1 cellular context compared by ENCODE assay signal in the genomic region with DNA sequence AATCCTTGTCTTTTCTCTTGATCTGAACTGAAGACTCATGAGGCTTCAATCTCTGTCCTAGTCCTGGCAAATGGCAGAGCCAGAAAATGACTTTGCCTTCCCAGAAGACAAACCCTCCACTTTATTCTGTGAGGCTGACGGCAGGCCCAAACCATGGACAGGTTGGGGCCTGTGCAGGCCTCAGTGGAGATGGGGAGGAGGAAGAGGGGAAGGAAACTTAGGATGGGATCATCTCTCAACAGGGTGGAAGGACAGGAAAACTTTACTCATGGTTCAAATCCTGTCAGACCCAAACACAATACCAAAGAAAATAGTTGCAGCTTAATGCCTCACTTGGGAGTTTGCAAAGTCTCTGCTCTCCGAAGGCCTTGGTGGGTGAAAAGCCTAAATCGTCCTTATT.
TF ChIP-seq lines count a peak whose summit lies in the region.

No MANE protein-coding gene starts in this region.

TF ChIP-seq in HepG2, 621 proteins besides CTCF, POLR2A, EP300 and RAD21:
- TF ChIP-seq ZNF550 (CRISPR knock-in tag; IDR thresholded peaks at IDR 0.05; ENCODE audit: borderline replicate concordance) (no peak), TARDBP (CRISPR knock-in tag; IDR thresholded peaks at IDR 0.05) (no peak), KLF15 (CRISPR knock-in tag; IDR thresholded peaks at IDR 0.05; ENCODE audit: borderline replicate concordance) (no peak), RBM22 (optimal IDR thresholded peaks at IDR 0.05; ENCODE audit: low read length) (no peak), ZNF354B (CRISPR knock-in tag; IDR thresholded peaks at IDR 0.05) (no peak), CBX1 (IDR thresholded peaks at IDR 0.05; ENCODE audit: low read depth) (no peak), JARID2 (CRISPR knock-in tag; IDR thresholded peaks at IDR 0.05; ENCODE audit: insufficient replicate concordance) (no peak), ZNF546 (CRISPR knock-in tag; conservative IDR thresholded peaks at IDR 0.05) (no peak), MED1 (CRISPR knock-in tag; IDR thresholded peaks at IDR 0.05) (no peak), SNRNP70 (IDR thresholded peaks at IDR 0.05; ENCODE audit: low read depth, low read length) (no peak), MTA3 (CRISPR knock-in tag; IDR thresholded peaks at IDR 0.05) (no peak), FIP1L1 (IDR thresholded peaks at IDR 0.05; ENCODE audit: borderline replicate concordance, insufficient read depth, low read depth, low read length) (no peak), CCDC6 (CRISPR knock-in tag; IDR thresholded peaks at IDR 0.05) (no peak), ZFP62 (CRISPR knock-in tag; IDR thresholded peaks at IDR 0.05) (no peak)
- TF ChIP-seq, protein P1, sequence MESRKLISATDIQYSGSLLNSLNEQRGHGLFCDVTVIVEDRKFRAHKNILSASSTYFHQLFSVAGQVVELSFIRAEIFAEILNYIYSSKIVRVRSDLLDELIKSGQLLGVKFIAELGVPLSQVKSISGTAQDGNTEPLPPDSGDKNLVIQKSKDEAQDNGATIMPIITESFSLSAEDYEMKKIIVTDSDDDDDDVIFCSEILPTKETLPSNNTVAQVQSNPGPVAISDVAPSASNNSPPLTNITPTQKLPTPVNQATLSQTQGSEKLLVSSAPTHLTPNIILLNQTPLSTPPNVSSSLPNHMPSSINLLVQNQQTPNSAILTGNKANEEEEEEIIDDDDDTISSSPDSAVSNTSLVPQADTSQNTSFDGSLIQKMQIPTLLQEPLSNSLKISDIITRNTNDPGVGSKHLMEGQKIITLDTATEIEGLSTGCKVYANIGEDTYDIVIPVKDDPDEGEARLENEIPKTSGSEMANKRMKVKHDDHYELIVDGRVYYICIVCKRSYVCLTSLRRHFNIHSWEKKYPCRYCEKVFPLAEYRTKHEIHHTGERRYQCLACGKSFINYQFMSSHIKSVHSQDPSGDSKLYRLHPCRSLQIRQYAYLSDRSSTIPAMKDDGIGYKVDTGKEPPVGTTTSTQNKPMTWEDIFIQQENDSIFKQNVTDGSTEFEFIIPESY (CRISPR knock-in tag; IDR thresholded peaks at IDR 0.05), result no peak
- TF ChIP-seq, protein P2, sequence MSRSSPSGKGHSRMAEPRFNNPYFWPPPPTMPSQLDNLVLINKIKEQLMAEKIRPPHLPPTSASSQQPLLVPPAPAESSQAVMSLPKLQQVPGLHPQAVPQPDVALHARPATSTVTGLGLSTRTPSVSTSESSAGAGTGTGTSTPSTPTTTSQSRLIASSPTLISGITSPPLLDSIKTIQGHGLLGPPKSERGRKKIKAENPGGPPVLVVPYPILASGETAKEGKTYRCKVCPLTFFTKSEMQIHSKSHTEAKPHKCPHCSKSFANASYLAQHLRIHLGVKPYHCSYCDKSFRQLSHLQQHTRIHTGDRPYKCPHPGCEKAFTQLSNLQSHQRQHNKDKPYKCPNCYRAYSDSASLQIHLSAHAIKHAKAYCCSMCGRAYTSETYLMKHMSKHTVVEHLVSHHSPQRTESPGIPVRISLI (CRISPR knock-in tag; IDR thresholded peaks at IDR 0.05; ENCODE audit: borderline replicate concordance), result no peak
- TF ChIP-seq, protein P3, sequence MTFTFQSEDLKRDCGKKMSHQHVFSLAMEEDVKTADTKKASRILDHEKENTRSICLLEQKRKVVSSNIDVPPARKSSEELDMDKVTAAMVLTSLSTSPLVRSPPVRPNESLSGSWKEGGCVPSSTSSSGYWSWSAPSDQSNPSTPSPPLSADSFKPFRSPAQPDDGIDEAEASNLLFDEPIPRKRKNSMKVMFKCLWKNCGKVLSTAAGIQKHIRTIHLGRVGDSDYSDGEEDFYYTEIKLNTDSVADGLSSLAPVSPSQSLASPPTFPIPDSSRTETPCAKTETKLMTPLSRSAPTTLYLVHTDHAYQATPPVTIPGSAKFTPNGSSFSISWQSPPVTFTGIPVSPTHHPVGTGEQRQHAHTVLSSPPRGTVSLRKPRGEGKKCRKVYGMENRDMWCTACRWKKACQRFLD (CRISPR knock-in tag; IDR thresholded peaks at IDR 0.05; ENCODE audit: borderline replicate concordance), result no peak
